ENCODE assay signal across 9 cellular contexts in genomic region chr6:27126046-27126814, GRCh38.
DNase-seq lines count a peak whose midpoint lies in the region; ATAC-seq and TF ChIP-seq lines count a peak whose summit lies in the region.
"Had no signal": no experiment of that assay in that cellular context is flagged by ENCODE, and none has a peak within 500 bp of the region (broad histone marks: within the 10 kb centered on the region; RNA-seq: fewer than 3 reads in every experiment).

No MANE protein-coding gene starts in this region.

- POLR2A ChIA-PET in activated CD4-positive, alpha-beta T cell treated with anti-CD3 and anti-CD28 coated beads for 36 hours (lab: Charles Lee) = interaction anchor here (1.1 kb wide), 1 partner anchor 19 kb away, joined by 7 read pairs; no protein-coding TSS in a partner anchor
- POLR2A ChIA-PET in PC-9 (lab: Charles Lee; ENCODE audit: unreplicated experiment) = interaction anchor here (0.6 to 1.0 kb wide), 4 partner anchors 21 to 685 kb away, joined by 3 to 16 read pairs (median 6); a partner anchor contains a TSS

- peak overlapping the region; percentile 75; the same call in 1 of the 2 replicates for H2AFZ ChIP-seq in PC-9

- peak overlapping the region; percentile 68 for H3K4me3 Mint-ChIP-seq in activated CD4-positive, alpha-beta T cell treated with anti-CD3 and anti-CD28 coated beads for 36 hours
- peak overlapping the region in 1 of 2 donors; percentile 50 for H3K4me3 Mint-ChIP-seq in stimulated activated naive B cell treated with anti-CD40 and anti-IgM and Interleukin-4, amounts not matched to agents 10 μg/mL and 1 μg/mL and 100 μg/mL, for 72 hours

- no peak for TF ChIP-seq CTCF in PC-9 (conservative IDR thresholded peaks at IDR 0.05)
- TF ChIP-seq CTCF in esophagus squamous epithelium (IDR thresholded peaks at IDR 0.05) = no peak

- ATAC-seq in activated CD4-positive, alpha-beta T cell treated with anti-CD3 and anti-CD28 coated beads for 36 hours = no peak
- ATAC-seq in stimulated activated naive B cell treated with anti-CD40 and anti-IgM and Interleukin-4, amounts not matched to agents 10 μg/mL and 1 μg/mL and 100 μg/mL, for 72 hours (replicated peaks) = no peak

- H3K36me3 ChIP-seq in PC-9 (ENCODE audit: low read depth) (no peaks in the 10 kb centered on the region), esophagus squamous epithelium (no peaks in the 10 kb centered on the region)

- no peaks in the 10 kb centered on the region for H3K9me3 ChIP-seq in PC-9 (ENCODE audit: insufficient read depth, low read depth)
- no peaks in the 10 kb centered on the region for H3K9me3 ChIP-seq in esophagus squamous epithelium

- no peaks in the 10 kb centered on the region for H3K36me3 Mint-ChIP-seq in activated CD4-positive, alpha-beta T cell treated with anti-CD3 and anti-CD28 coated beads for 36 hours (ENCODE audit: low read depth)
- H3K36me3 Mint-ChIP-seq in stimulated activated naive B cell treated with anti-CD40 and anti-IgM and Interleukin-4, amounts not matched to agents 10 μg/mL and 1 μg/mL and 100 μg/mL, for 72 hours = peaks cover 15 to 22% of the 10 kb centered on the region in 2 donors

- H3K27me3 ChIP-seq in PC-9 (ENCODE audit: insufficient read depth, low read depth) (no peaks in the 10 kb centered on the region), esophagus squamous epithelium (no peaks in the 10 kb centered on the region)

- peak overlapping the region; percentile 52; the same call in 1 of the 2 replicates for H3K4me3 ChIP-seq in PC-9
- H3K4me3 ChIP-seq in esophagus squamous epithelium = peak overlapping the region in 3 of 4 donors; percentile 23 to 55 (median 31)

- peak overlapping the region; percentile 67 for H3K27ac Mint-ChIP-seq in activated CD4-positive, alpha-beta T cell treated with anti-CD3 and anti-CD28 coated beads for 36 hours
- H3K27ac Mint-ChIP-seq in stimulated activated naive B cell treated with anti-CD40 and anti-IgM and Interleukin-4, amounts not matched to agents 10 μg/mL and 1 μg/mL and 100 μg/mL, for 72 hours = peak overlapping the region; percentile 1
- H3K27ac Mint-ChIP-seq: nephron progenitor cell had no signal

- H3K9me2 ChIP-seq in PC-9 (ENCODE audit: insufficient read depth) = no peaks in the 10 kb centered on the region

- no peaks in the 10 kb centered on the region for H3K9me3 Mint-ChIP-seq in activated CD4-positive, alpha-beta T cell treated with anti-CD3 and anti-CD28 coated beads for 36 hours (ENCODE audit: low read depth)
- no peaks in the 10 kb centered on the region for H3K9me3 Mint-ChIP-seq in stimulated activated naive B cell treated with anti-CD40 and anti-IgM and Interleukin-4, amounts not matched to agents 10 μg/mL and 1 μg/mL and 100 μg/mL, for 72 hours
- H3K9me3 Mint-ChIP-seq: nephron progenitor cell had no signal

- DNase-seq in activated CD4-positive, alpha-beta T cell treated with anti-CD3 and anti-CD28 coated beads for 36 hours = no peak
- DNase-seq in activated CD4-positive, alpha-beta T cell treated with anti-CD3 and anti-CD28 coated beads, Interleukin-2, amount 50 U/mL, for 48 hours = no peak
- DNase-seq in PC-9 (no peak), esophagus squamous epithelium (lab: John Stamatoyannopoulos, UW) (no peak), COLO829 (ENCODE audit: low spot score) (no peak), kidney glomerular epithelial cell (lab: John Stamatoyannopoulos, UW) (no peak), G401 (ENCODE audit: low spot score) (no peak)
- no peak for DNase-seq in stimulated activated naive B cell treated with anti-CD40 and anti-IgM and Interleukin-4, amounts not matched to agents 10 μg/mL and 1 μg/mL and 100 μg/mL, for 72 hours

- peaks cover 7% of the 10 kb centered on the region; the same call in 1 of the 2 replicates for H3F3A ChIP-seq in PC-9 (ENCODE audit: insufficient read depth, low read depth)

- no peaks in the 10 kb centered on the region for H4K20me1 ChIP-seq in PC-9 (ENCODE audit: insufficient read depth)

- H3K79me2 ChIP-seq in PC-9 (ENCODE audit: low read depth) = no peaks in the 10 kb centered on the region

- peak overlapping the region; percentile 71 for H3K4me2 ChIP-seq in PC-9

- TF ChIP-seq POLR2A in esophagus squamous epithelium (IDR thresholded peaks at IDR 0.05) = no peak

- WGBS in esophagus squamous epithelium, 2 donors = 88 to 91% methylated on average over 6 of the region's 6 CpGs

- CTCF ChIA-PET in activated CD4-positive, alpha-beta T cell treated with anti-CD3 and anti-CD28 coated beads for 36 hours (lab: Charles Lee) = interaction anchor here (0.6 to 1.6 kb wide), 10 partner anchors 17 to 1744 kb away, joined by 3 to 10 read pairs (median 4); no protein-coding TSS in a partner anchor
- CTCF ChIA-PET in PC-9 (lab: Charles Lee) = interaction anchor here (0.6 to 1.1 kb wide), 9 partner anchors 21 to 1015 kb away, joined by 3 to 7 read pairs (median 4); a partner anchor contains a TSS

- BruUV-seq in PC-9 (replicated peaks; lab: Mats Ljungman, UMichigan) = no TSS peak

- H3K27me3 Mint-ChIP-seq in activated CD4-positive, alpha-beta T cell treated with anti-CD3 and anti-CD28 coated beads for 36 hours = no peaks in the 10 kb centered on the region
- no peaks in the 10 kb centered on the region for H3K27me3 Mint-ChIP-seq in stimulated activated naive B cell treated with anti-CD40 and anti-IgM and Interleukin-4, amounts not matched to agents 10 μg/mL and 1 μg/mL and 100 μg/mL, for 72 hours

- H3K4me1 ChIP-seq in PC-9 (replicated peaks; ENCODE audit: insufficient read depth) (peaks cover 12% of the 10 kb centered on the region), esophagus squamous epithelium (peaks cover 0 to 21% (median 5%) of the 10 kb centered on the region in 3 donors)

- intact Hi-C loops in activated CD4-positive, alpha-beta T cell treated with anti-CD3 and anti-CD28 coated beads for 36 hours (cut with DNase I, micrococcal nuclease) = loop anchor here in 1 of 2 experiments (2.0 kb wide), 2 partner anchors 51 to 519 kb away; no protein-coding TSS in a partner anchor
- intact Hi-C loops in PC-9 (cut with micrococcal nuclease; ENCODE audit: unreplicated experiment) (no loop called here), esophagus squamous epithelium (cut with DNase I) (no loop called here)

- in situ Hi-C loops in G401 (cut with HindIII; ENCODE audit: low sequenced_read_pairs) = no loop called here

- peaks cover 20% of the 10 kb centered on the region for H3K4me1 Mint-ChIP-seq in activated CD4-positive, alpha-beta T cell treated with anti-CD3 and anti-CD28 coated beads for 36 hours
- H3K4me1 Mint-ChIP-seq in stimulated activated naive B cell treated with anti-CD40 and anti-IgM and Interleukin-4, amounts not matched to agents 10 μg/mL and 1 μg/mL and 100 μg/mL, for 72 hours = peaks cover 2 to 14% of the 10 kb centered on the region in 2 donors

- H3K27ac ChIP-seq in PC-9 (no peak overlapping the region), esophagus squamous epithelium (peak overlapping the region in 2 of 4 donors; percentile 57 to 79)
